15 cellular contexts compared by ENCODE assay signal in genomic region chr1:34591751-34592629, GRCh38.
DNase-seq lines count a peak whose midpoint lies in the region; ATAC-seq, FAIRE-seq and TF ChIP-seq lines count a peak whose summit lies in the region.
"Had no signal": no experiment of that assay in that cellular context is flagged by ENCODE, and none has a peak within 500 bp of the region (broad histone marks: within the 10 kb centered on the region; RNA-seq: fewer than 3 reads in every experiment).

No MANE protein-coding gene starts in this region.

- H3K36me3 ChIP-seq in GM06990 (ENCODE audit: control insufficient read depth, insufficient read depth, low read length) (no peaks in the 10 kb centered on the region), MM.1S (replicated peaks; ENCODE audit: insufficient read depth, low read length) (no peaks in the 10 kb centered on the region), H1 (ENCODE audit: control insufficient read depth in 2 of 4, insufficient read depth in 4 of 4, low read length in 3 of 4) (no peaks in the 10 kb centered on the region)
- H3K36me3 ChIP-seq: esophagus muscularis mucosa, tibial nerve had no signal

- in situ Hi-C loops in ACHN (cut with HindIII; ENCODE audit: low pct_ligation_motif_present, low pct_unique_long_range_greater_than_20kb, low sequenced_read_pairs) = no loop called here

- TF ChIP-seq EP300 in H1 (IDR thresholded peaks at IDR 0.05; ENCODE audit: borderline replicate concordance in 1 of 2, low read depth in 2 of 2, low read length in 2 of 2) = no peak

- no peaks in the 10 kb centered on the region for H3K36me3 Mint-ChIP-seq in type B pancreatic cell
- H3K36me3 Mint-ChIP-seq: activated CD4-positive, alpha-beta memory T cell treated with anti-CD3 and anti-CD28 coated beads for 36 hours; naive thymus-derived CD4-positive, alpha-beta T cell had no signal

- H3K18ac ChIP-seq in H1 (ENCODE audit: extremely low read depth, low read length) = no peak overlapping the region

- H3K4me3 ChIP-seq in AG09309 (ENCODE audit: control insufficient read depth, low read depth, low read length) (no peak overlapping the region), GM06990 (replicated peaks; ENCODE audit: low read depth, low read length) (no peak overlapping the region), MM.1S (ENCODE audit: low read length) (no peak overlapping the region), H1 (ENCODE audit: extremely low read depth in 1 of 4, insufficient read depth in 2 of 4, low read depth in 3 of 4, low read length in 4 of 4) (no peak overlapping the region)
- H3K4me3 ChIP-seq: esophagus muscularis mucosa, tibial nerve had no signal

- H3K79me1 ChIP-seq in H1 (ENCODE audit: low read depth, low read length) = no peaks in the 10 kb centered on the region

- no peak overlapping the region for H2BK5ac ChIP-seq in H1 (ENCODE audit: low read depth, low read length)

- no peak overlapping the region for H3K23ac ChIP-seq in H1 (ENCODE audit: insufficient read length)

- H2AFZ ChIP-seq in MM.1S (ENCODE audit: low read length) = no peak overlapping the region
- no peak overlapping the region for H2AFZ ChIP-seq in H1 (ENCODE audit: low read length)

- no peak overlapping the region for H2BK12ac ChIP-seq in H1 (ENCODE audit: low read depth, low read length)

- H2BK15ac ChIP-seq in H1 (ENCODE audit: low read length) = no peak overlapping the region; the same call in 1 of the 2 replicates

- H2BK20ac ChIP-seq in H1 (ENCODE audit: low read length) = 0 out of 2 replicates have a peak overlapping the region, but pooled peaks have one; percentile 39

- no peak for TF ChIP-seq POLR2A in H1 (IDR thresholded peaks at IDR 0.05; ENCODE audit: control extremely low read depth in 1 of 2, low read depth in 2 of 2, low read length in 2 of 2)

- H3K27me3 ChIP-seq in GM06990 (replicated peaks; ENCODE audit: control insufficient read depth, insufficient read depth, low read length) (no peaks in the 10 kb centered on the region), MM.1S (replicated peaks; ENCODE audit: insufficient read depth, low read length) (peaks cover 31% of the 10 kb centered on the region), H1 (replicated peaks in 1 of 4; ENCODE audit: control insufficient read depth in 3 of 4, extremely low read depth in 1 of 4, insufficient read depth in 3 of 4, low read length in 3 of 4) (no peaks in the 10 kb centered on the region)
- H3K27me3 ChIP-seq: tibial nerve had no signal

- no peaks in the 10 kb centered on the region for H3K23me2 ChIP-seq in H1 (ENCODE audit: low read depth, low read length)

- peaks cover 14% of the 10 kb centered on the region for H3K4me1 Mint-ChIP-seq in type B pancreatic cell (ENCODE audit: unreplicated experiment)
- H3K4me1 Mint-ChIP-seq: activated T-helper 17 cell treated with anti-CD3 and anti-CD28 coated beads, Interleukin-2, amount 50 U/mL, for 72 hours; naive thymus-derived CD4-positive, alpha-beta T cell had no signal

- 83% methylated on average over 4 of the region's 4 CpGs; no CpG with 5 or more reads in 1 of the 2 experiments for WGBS in H1 (ENCODE audit: extremely low coverage in 1 of 2, insufficient coverage in 1 of 2, insufficient read length in 1 of 2, insufficient replicate concordance in 2 of 2, low coverage in 1 of 2, low lambda C conversion rate in 2 of 2, missing lambda C conversion rate in 1 of 2), 2 experiments

- H3K4ac ChIP-seq in H1 (replicated peaks; ENCODE audit: insufficient read length, low read depth, low read length) = no peak overlapping the region

- no peak for ATAC-seq in GM18858 (IDR thresholded peaks at IDR 0.05; ENCODE audit: unreplicated experiment)
- ATAC-seq: activated T-helper 17 cell treated with anti-CD3 and anti-CD28 coated beads, Interleukin-2, amount 50 U/mL, for 72 hours; naive thymus-derived CD4-positive, alpha-beta T cell had no signal

- H3K27me3 Mint-ChIP-seq in type B pancreatic cell = no peaks in the 10 kb centered on the region
- H3K27me3 Mint-ChIP-seq: activated CD4-positive, alpha-beta memory T cell treated with anti-CD3 and anti-CD28 coated beads for 36 hours had no signal

- H4K91ac ChIP-seq in H1 (replicated peaks; ENCODE audit: insufficient read length, low read length) = no peak overlapping the region

- no peak for DNase-seq in AG09309 (ENCODE audit: low read depth)
- DNase-seq in GM06990 (ENCODE audit: extremely low read depth, insufficient read length) = no peak
- no peak for DNase-seq in MM.1S
- DNase-seq in H1 (ENCODE audit: low read depth in 1 of 2, low spot score in 2 of 2) = no peak
- no peak for DNase-seq in type B pancreatic cell (ENCODE audit: extremely low spot score, unreplicated experiment)
- no peak for DNase-seq in ACHN
- no peak for DNase-seq in HuH-7.5 (ENCODE audit: low spot score)
- DNase-seq: activated CD4-positive, alpha-beta memory T cell treated with anti-CD3 and anti-CD28 coated beads for 36 hours; naive thymus-derived CD4-positive, alpha-beta T cell had no signal

- H4K8ac ChIP-seq in H1 (ENCODE audit: extremely low read depth, insufficient read depth, low read length) = no peak overlapping the region

- H4K20me1 ChIP-seq in MM.1S (ENCODE audit: insufficient read depth, low read length) (no peaks in the 10 kb centered on the region), H1 (replicated peaks in 1 of 2; ENCODE audit: control insufficient read depth in 1 of 2, insufficient read depth in 2 of 2, low read length in 2 of 2) (no peaks in the 10 kb centered on the region)

- H3K79me2 ChIP-seq in MM.1S (ENCODE audit: low read length) (no peaks in the 10 kb centered on the region), H1 (ENCODE audit: control insufficient read depth in 1 of 2, insufficient read depth in 2 of 2, low read length in 2 of 2) (no peaks in the 10 kb centered on the region)

- H3K56ac ChIP-seq in H1 (replicated peaks; ENCODE audit: insufficient read length, low read depth, low read length) = no peak overlapping the region

- TF ChIP-seq RAD21 in H1 (IDR thresholded peaks at IDR 0.05 in 1 of 2, conservative IDR thresholded peaks at IDR 0.05 in 1 of 2; ENCODE audit: low read depth in 2 of 2, low read length in 2 of 2) = peak in 1 of 2 experiments; percentile 32; a peak in 1 of 4 replicates

- H3K4me1 ChIP-seq in MM.1S (ENCODE audit: low read length) (no peaks in the 10 kb centered on the region), H1 (replicated peaks in 1 of 4; ENCODE audit: control insufficient read depth in 3 of 4, insufficient read depth in 4 of 4, low read length in 3 of 4) (peaks cover 3 to 9% (median 7%) of the 10 kb centered on the region in 4 experiments; a peak in 6 of 7 replicates)
- H3K4me1 ChIP-seq: esophagus muscularis mucosa, tibial nerve had no signal

- no peak overlapping the region for H4K5ac ChIP-seq in H1 (ENCODE audit: insufficient read length, low read depth, low read length)

- no peak overlapping the region for H3K14ac ChIP-seq in H1 (ENCODE audit: insufficient read length)

- H3K4me2 ChIP-seq in MM.1S (ENCODE audit: low read depth, low read length) (no peak overlapping the region), H1 (ENCODE audit: insufficient read depth in 1 of 2, low read depth in 2 of 2, low read length in 2 of 2) (no peak overlapping the region)

- no peak overlapping the region for H3K9ac ChIP-seq in MM.1S (ENCODE audit: low read length)
- no peak overlapping the region for H3K9ac ChIP-seq in H1 (replicated peaks in 1 of 4; ENCODE audit: extremely low read depth in 1 of 4, low read depth in 3 of 4, low read length in 3 of 4)

- no peak overlapping the region for H3K4me3 Mint-ChIP-seq in type B pancreatic cell
- H3K4me3 Mint-ChIP-seq: activated CD4-positive, alpha-beta memory T cell treated with anti-CD3 and anti-CD28 coated beads for 36 hours; activated T-helper 17 cell treated with anti-CD3 and anti-CD28 coated beads, Interleukin-2, amount 50 U/mL, for 72 hours; naive thymus-derived CD4-positive, alpha-beta T cell had no signal

- H3K9me3 ChIP-seq in MM.1S (replicated peaks; ENCODE audit: insufficient read depth, low read length) = no peaks in the 10 kb centered on the region
- H3K9me3 ChIP-seq in H1 (ENCODE audit: insufficient read depth in 2 of 2, low read depth in 1 of 2, low read length in 1 of 2) = no peaks in the 10 kb centered on the region
- H3K9me3 ChIP-seq: esophagus muscularis mucosa, tibial nerve had no signal

- H2BK120ac ChIP-seq in H1 (replicated peaks; ENCODE audit: low read depth, low read length) = no peak overlapping the region

- POLR2A ChIA-PET in H1 (lab: Charles Lee; ENCODE audit: partially characterized antibody) = interaction anchor here (1.0 kb wide), 1 partner anchor 45 kb away, joined by 3 read pairs; no protein-coding TSS in a partner anchor

- peak; percentile 65 for FAIRE-seq in H1 (lab: Jason Lieb, UNC)
- FAIRE-seq: astrocyte had no signal

- H3K27ac ChIP-seq in MM.1S (ENCODE audit: low read length) = no peak overlapping the region
- H3K27ac ChIP-seq in H1 (ENCODE audit: low read depth, low read length) = no peak overlapping the region
- H3K27ac ChIP-seq: esophagus muscularis mucosa, RWPE1, tibial nerve had no signal

- H3K9me3 Mint-ChIP-seq in type B pancreatic cell = no peaks in the 10 kb centered on the region
- H3K9me3 Mint-ChIP-seq: activated CD4-positive, alpha-beta memory T cell treated with anti-CD3 and anti-CD28 coated beads for 36 hours; activated T-helper 17 cell treated with anti-CD3 and anti-CD28 coated beads, Interleukin-2, amount 50 U/mL, for 72 hours; naive thymus-derived CD4-positive, alpha-beta T cell had no signal

- TF ChIP-seq CTCF in AG09309 (IDR thresholded peaks at IDR 0.05; ENCODE audit: control insufficient read depth, insufficient read depth, low read depth, low read length, missing control alignments) = peak; percentile 51
- peak; percentile 21 for TF ChIP-seq CTCF in GM06990 (IDR thresholded peaks at IDR 0.05; ENCODE audit: insufficient read depth, low read length, poor library complexity, severe bottlenecking)
- TF ChIP-seq CTCF in MM.1S (IDR thresholded peaks at IDR 0.05; ENCODE audit: low read length) = 0 out of 2 replicates have a peak, but pooled peaks have one; percentile 11
- TF ChIP-seq CTCF in H1 (IDR thresholded peaks at IDR 0.05; ENCODE audit: control extremely low read depth in 1 of 3, insufficient read depth in 1 of 3, low read depth in 1 of 3, low read length in 3 of 3) = no peak
- TF ChIP-seq CTCF in type B pancreatic cell (conservative IDR thresholded peaks at IDR 0.05) = no peak

- CTCF ChIA-PET in H1 (lab: Charles Lee; ENCODE audit: partially characterized antibody) = interaction anchor here (0.7 to 4.0 kb wide), 12 partner anchors 11 to 749 kb away, joined by 3 to 28 read pairs (median 4); no protein-coding TSS in a partner anchor

- no peak overlapping the region for H2AK5ac ChIP-seq in H1 (ENCODE audit: low read depth, low read length)

- no peaks in the 10 kb centered on the region for H3F3A ChIP-seq in MM.1S (ENCODE audit: insufficient read depth, low read length)

- H3K9me2 ChIP-seq in MM.1S (replicated peaks; ENCODE audit: insufficient read depth, low read length) = no peaks in the 10 kb centered on the region

- no peak overlapping the region for H3K27ac Mint-ChIP-seq in type B pancreatic cell
- H3K27ac Mint-ChIP-seq: activated CD4-positive, alpha-beta memory T cell treated with anti-CD3 and anti-CD28 coated beads for 36 hours; activated T-helper 17 cell treated with anti-CD3 and anti-CD28 coated beads, Interleukin-2, amount 50 U/mL, for 72 hours; naive thymus-derived CD4-positive, alpha-beta T cell had no signal

TF ChIP-seq in H1, 55 proteins besides CTCF, POLR2A, EP300 and RAD21 (continues in another document):
- no peak for TF ChIP-seq FOSL1 (IDR thresholded peaks at IDR 0.05; ENCODE audit: insufficient read depth, low read depth, low read length)
- TF ChIP-seq CBX5 (IDR thresholded peaks at IDR 0.05; ENCODE audit: low read depth, low read length) = no peak

Comparison
In these comparisons a context has a peak if more than half of its experiments do, and no peak if none do; other contexts are left out.
1. CTCF ChIP-seq: peak in AG09309 (single experiment), GM06990 (single experiment) and MM.1S (single experiment); none in H1 (0 of 3) and type B pancreatic cell (single experiment).